Comparison of ENCODE assay signal across 23 cellular contexts in the genomic region with DNA sequence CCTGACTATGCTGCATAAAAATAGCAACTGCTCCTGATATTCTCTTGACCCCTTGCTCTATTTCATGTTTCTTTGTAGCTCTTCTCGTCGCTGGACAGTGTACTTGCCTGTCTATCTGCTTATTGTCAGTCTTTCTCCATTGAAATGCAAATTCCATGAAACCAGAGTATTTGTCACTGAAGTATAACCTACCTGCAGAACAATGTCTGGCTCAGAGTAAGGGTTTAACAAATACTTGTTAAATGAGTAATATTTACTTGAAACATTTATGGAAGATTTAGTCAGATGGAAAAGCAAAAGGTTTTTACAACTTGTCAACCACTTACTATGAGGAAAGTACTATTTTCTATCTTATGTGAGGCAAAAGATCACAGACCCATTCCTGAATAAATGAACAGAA. TPM values are rescaled to one million over a fixed set of nuclear protein-coding genes. Genes with fewer than 3 reads are reported as not detected.
DNase-seq lines count a peak whose midpoint lies in the region; ATAC-seq, FAIRE-seq and TF ChIP-seq lines count a peak whose summit lies in the region.
"Had no signal": no experiment of that assay in that cellular context is flagged by ENCODE, and none has a peak within 500 bp of the region (broad histone marks: within the 10 kb centered on the region; RNA-seq: fewer than 3 reads in every experiment).

No MANE protein-coding gene starts in this region.

- no peak overlapping the region for H2AFZ ChIP-seq in keratinocyte (ENCODE audit: control insufficient read depth, low read length)

- CTCF ChIA-PET in RWPE1 (lab: Yijun Ruan, JAX), result interaction anchor here (0.7 kb wide), 1 partner anchor 1210 kb away, joined by 3 read pairs; no protein-coding TSS in a partner anchor

- H3K4me3 ChIP-seq in cardiac fibroblast (replicated peaks in 1 of 2; ENCODE audit: low read depth in 2 of 2, low read length in 2 of 2), result no peak overlapping the region
- no peak overlapping the region for H3K4me3 ChIP-seq in keratinocyte (ENCODE audit: control insufficient read depth in 2 of 3, extremely low read depth in 1 of 3, insufficient read depth in 2 of 3, low read depth in 1 of 3, low read length in 3 of 3)
- no peak overlapping the region for H3K4me3 ChIP-seq in psoas muscle
- H3K4me3 ChIP-seq: colonic mucosa, heart right ventricle, ovary, sigmoid colon had no signal

- H4K20me1 ChIP-seq in keratinocyte (ENCODE audit: control insufficient read depth, extremely low read depth, insufficient read depth, low read length), result no peaks in the 10 kb centered on the region

- H3K27me3 ChIP-seq in keratinocyte (ENCODE audit: control insufficient read depth, extremely low read depth, insufficient read depth, low read length), result no peaks in the 10 kb centered on the region
- no peaks in the 10 kb centered on the region for H3K27me3 ChIP-seq in psoas muscle (ENCODE audit: insufficient read depth in 3 of 3, low read length in 2 of 3)
- H3K27me3 ChIP-seq: colonic mucosa, heart right ventricle, ovary, sigmoid colon had no signal

- no peaks in the 10 kb centered on the region for H3K9me1 ChIP-seq in keratinocyte (ENCODE audit: control insufficient read depth, extremely low read depth, insufficient read depth, low read length)

- FAIRE-seq in keratinocyte (lab: Jason Lieb, UNC), result peak; percentile 48

- no peaks in the 10 kb centered on the region for H3K9me3 ChIP-seq in keratinocyte (ENCODE audit: control insufficient read depth, low read depth, low read length)
- H3K9me3 ChIP-seq in psoas muscle, result no peaks in the 10 kb centered on the region
- H3K9me3 ChIP-seq: colonic mucosa, heart right ventricle, ovary, sigmoid colon had no signal

- peaks cover 4% of the 10 kb centered on the region for H3K4me1 ChIP-seq in keratinocyte (ENCODE audit: control insufficient read depth, extremely low read depth, insufficient read depth, low read length)
- H3K4me1 ChIP-seq in psoas muscle, result no peaks in the 10 kb centered on the region
- H3K4me1 ChIP-seq: colonic mucosa had no signal

- ATAC-seq in activated CD4-positive, CD25-positive, alpha-beta regulatory T cell treated with anti-CD3 and anti-CD28 coated beads, Interleukin-2, amount 50 U/mL, for 24 hours, result no peak
- ATAC-seq in psoas muscle (no peak), HG02798 (IDR thresholded peaks at IDR 0.05; ENCODE audit: poor library complexity, unreplicated experiment) (no peak)
- ATAC-seq: activated CD4-positive, alpha-beta T cell treated with anti-CD3 and anti-CD28 coated beads for 36 hours; HCT116; heart right ventricle; stimulated activated naive CD8-positive, alpha-beta T cell treated with anti-CD3 and anti-CD28 coated beads, Interleukin-15, amount 100 ng/mL, for 72 hours had no signal

- no peak overlapping the region for H3K9ac ChIP-seq in keratinocyte (ENCODE audit: control insufficient read depth, extremely low read depth, insufficient read depth, low read length)

- intact Hi-C loops in psoas muscle (cut with DNase I), result no loop called here

- dilution Hi-C loops in keratinocyte (cut with MboI; ENCODE audit: extremely low pct_ligation_motif_present, low sequenced_read_pairs), result no loop called here

- H3K4me2 ChIP-seq in keratinocyte (ENCODE audit: control insufficient read depth, extremely low read depth, insufficient read depth, low read depth, low read length), result peak overlapping the region; percentile 22

- no peaks in the 10 kb centered on the region for H3K79me2 ChIP-seq in keratinocyte (ENCODE audit: control insufficient read depth, insufficient read depth, low read length)

- POLR2A ChIA-PET in RWPE1 (lab: Yijun Ruan, JAX; ENCODE audit: low non-redundant PET), result no interaction called here

- WGBS in psoas muscle, 3 donors, result 78 to 82% (median 78%) methylated on average over 2 of the region's 2 CpGs

- no peaks in the 10 kb centered on the region for H3K36me3 ChIP-seq in keratinocyte (ENCODE audit: control insufficient read depth in 2 of 2, extremely low read depth in 1 of 2, insufficient read depth in 2 of 2, low read length in 2 of 2)
- no peaks in the 10 kb centered on the region for H3K36me3 ChIP-seq in psoas muscle (ENCODE audit: insufficient read depth in 1 of 2, low read depth in 1 of 2)
- H3K36me3 ChIP-seq: colonic mucosa, heart right ventricle, ovary, sigmoid colon had no signal

- no peak for TF ChIP-seq CTCF in RWPE1 (conservative IDR thresholded peaks at IDR 0.05; ENCODE audit: low read depth)
- TF ChIP-seq CTCF in cardiac fibroblast (IDR thresholded peaks at IDR 0.05; ENCODE audit: low read depth, low read length), result no peak
- TF ChIP-seq CTCF in keratinocyte (optimal IDR thresholded peaks at IDR 0.05 in 1 of 3, IDR thresholded peaks at IDR 0.05 in 1 of 3, conservative IDR thresholded peaks at IDR 0.05 in 1 of 3; ENCODE audit: extremely low read depth in 1 of 3, insufficient read depth in 2 of 3, low read length in 3 of 3), result no peak
- no peak for TF ChIP-seq CTCF in psoas muscle (IDR thresholded peaks at IDR 0.05)

- H3K27ac ChIP-seq in RWPE1, result no peak overlapping the region
- no peak overlapping the region for H3K27ac ChIP-seq in keratinocyte (ENCODE audit: control insufficient read depth, insufficient read depth, low read length)
- H3K27ac ChIP-seq in psoas muscle, result no peak overlapping the region
- H3K27ac ChIP-seq: colonic mucosa, heart right ventricle, ovary, sigmoid colon had no signal

- DNase-seq in DMS53 (lab: John Stamatoyannopoulos, UW) (peak; percentile 82), RWPE1 (ENCODE audit: low spot score) (peak; percentile 2), cardiac fibroblast (ENCODE audit: low read depth in 2 of 2) (peak; percentile 44 to 52), keratinocyte (ENCODE audit: low read depth, low spot score) (no peak), psoas muscle (no peak), dermis blood vessel endothelial cell (no peak)
- DNase-seq: activated CD4-positive, alpha-beta T cell treated with anti-CD3 and anti-CD28 coated beads for 36 hours; activated CD8-positive, alpha-beta memory T cell treated with anti-CD3 and anti-CD28 coated beads, Interleukin-2, amount 50 U/mL, for 4 hours; activated effector memory CD4-positive, alpha-beta T cell treated with Interleukin-2 at 50 U/mL for 16 hours; amygdala; colonic mucosa; heart right ventricle; NCI-H1105 treated with DMSO at 0.1 percent for 48 hours; NCI-H69; ovary; sigmoid colon; stimulated activated CD4-positive, alpha-beta T cell treated with anti-CD3 and anti-CD28 coated beads, Interleukin-1b, Interleukin-23, amount 100 ng/mL, for 48 hours; stimulated activated naive CD8-positive, alpha-beta T cell treated with anti-CD3 and anti-CD28 coated beads, Interleukin-15, amount 100 ng/mL, for 72 hours had no signal

RNA-seq across cellular contexts. Expression of a gene that starts 19.9 kb away (rescaled TPM):
- polyA plus RNA-seq in keratinocyte, result not detected in 3 replicates
- polyA plus RNA-seq in keratinocyte (2011; ENCODE audit: low read depth), result not detected
- polyA plus RNA-seq in keratinocyte (2011; cell fraction: cytosol; rRNA removed), result not detected in 2 replicates
- not detected in 2 replicates for polyA plus RNA-seq in keratinocyte (2011; cell fraction: nucleus; rRNA removed)
- not detected in 2 replicates for polyA plus RNA-seq in keratinocyte (2012; ENCODE audit: low replicate concordance)
- polyA minus RNA-seq in keratinocyte, result 0.16 TPM in 1 of 3 replicates, not detected in the others
- polyA minus RNA-seq in keratinocyte (2011; cell fraction: cytosol; rRNA and poly(A)+ RNA removed), result not detected
- polyA minus RNA-seq in keratinocyte (2011; cell fraction: nucleus; rRNA and poly(A)+ RNA removed), result not detected in 2 replicates
- total RNA-seq in psoas muscle, result under 1 TPM in 1 of 4 donors, not detected in 3; 0.04 TPM
- polyA plus RNA-seq in psoas muscle, result under 1 TPM in 1 of 3 donors, not detected in 2; 0.12 TPM
- under 0.01 TPM in 1 of 2 replicates, not detected in the other for total RNA-seq in dermis blood vessel endothelial cell
- total RNA-seq: activated CD4-positive, alpha-beta T cell treated with anti-CD3 and anti-CD28 coated beads for 36 hours; lung microvascular endothelial cell; OCI-LY7 had no signal

RNA-seq across cellular contexts. Expression of a gene that starts 39.4 kb away (rescaled TPM):
- polyA plus RNA-seq in keratinocyte, result 149 to 213 TPM (median 151 TPM) in 3 replicates
- polyA plus RNA-seq in keratinocyte (2011; ENCODE audit: low read depth), result 39.9 TPM
- polyA plus RNA-seq in keratinocyte (2011; cell fraction: cytosol; rRNA removed), result 106 and 208 TPM in 2 replicates
- 143 and 168 TPM in 2 replicates for polyA plus RNA-seq in keratinocyte (2011; cell fraction: nucleus; rRNA removed)
- 69.9 and 86.6 TPM in 2 replicates for polyA plus RNA-seq in keratinocyte (2012; ENCODE audit: low replicate concordance)
- polyA minus RNA-seq in keratinocyte, result 27.0 to 99.1 TPM (median 70.2 TPM) in 3 replicates
- 51.4 TPM for polyA minus RNA-seq in keratinocyte (2011; cell fraction: cytosol; rRNA and poly(A)+ RNA removed)
- 27.1 and 65.5 TPM in 2 replicates for polyA minus RNA-seq in keratinocyte (2011; cell fraction: nucleus; rRNA and poly(A)+ RNA removed)
- 10 to 100 TPM in 3 of 4 donors, 1 to 10 TPM in 1; 7.6 to 36.1 (median 12.6) TPM for total RNA-seq in psoas muscle
- 10 to 100 TPM in 2 of 3 donors, 1 to 10 TPM in 1; 9.9 to 18.6 (median 18.2) TPM for polyA plus RNA-seq in psoas muscle
- total RNA-seq in dermis blood vessel endothelial cell, result 33.3 and 33.4 TPM in 2 replicates

RNA-seq across cellular contexts. Expression of a gene that starts 39.5 kb away (rescaled TPM):
- polyA plus RNA-seq in keratinocyte, result 14.3 to 25.9 TPM (median 14.7 TPM) in 3 replicates
- polyA plus RNA-seq in keratinocyte (2011; ENCODE audit: low read depth), result 12.4 TPM
- 14.6 and 27.7 TPM in 2 replicates for polyA plus RNA-seq in keratinocyte (2011; cell fraction: cytosol; rRNA removed)
- polyA plus RNA-seq in keratinocyte (2011; cell fraction: nucleus; rRNA removed), result 11.5 and 18.1 TPM in 2 replicates
- polyA plus RNA-seq in keratinocyte (2012; ENCODE audit: low replicate concordance), result 12.6 and 16.0 TPM in 2 replicates
- 3.2 to 13.9 TPM (median 4.6 TPM) in 3 replicates for polyA minus RNA-seq in keratinocyte
- 7.3 TPM for polyA minus RNA-seq in keratinocyte (2011; cell fraction: cytosol; rRNA and poly(A)+ RNA removed)
- polyA minus RNA-seq in keratinocyte (2011; cell fraction: nucleus; rRNA and poly(A)+ RNA removed), result 5.8 and 8.1 TPM in 2 replicates
- total RNA-seq in psoas muscle, result 10 to 100 TPM in 2 of 4 donors, 1 to 10 TPM in 2; 7.8 to 16.9 (median 12.3) TPM
- polyA plus RNA-seq in psoas muscle, result 10 to 100 TPM in 1 of 3 donors, 1 to 10 TPM in 2; 7.1 to 21.5 (median 9.8) TPM
- 10.7 and 17.0 TPM in 2 replicates for total RNA-seq in dermis blood vessel endothelial cell

Comparison
In these comparisons a context has a peak if more than half of its experiments do, and no peak if none do; other contexts are left out.
1. DNase-seq: peak in DMS53 (single experiment), RWPE1 (single experiment) and cardiac fibroblast (2 of 2); none in keratinocyte (single experiment), psoas muscle (0 of 2) and dermis blood vessel endothelial cell (single experiment).